In genomic region chr16:4768549-4769305, GRCh38 we compare ENCODE assay signal across 8 cellular contexts. TPM values are rescaled to one million over a fixed set of nuclear protein-coding genes. Genes with fewer than 3 reads are reported as not detected.
A peak's percentile ranks its signal among the peaks of the same experiment; 100 is the strongest.
DNase-seq lines count a peak whose midpoint lies in the region; ATAC-seq and TF ChIP-seq lines count a peak whose summit lies in the region.

No MANE protein-coding gene starts in this region.

- H3K36me3 ChIP-seq in BJ (ENCODE audit: control insufficient read depth, insufficient read depth, low read length) (peaks cover 7% of the 10 kb centered on the region), duodenal mucosa (ENCODE audit: control insufficient read depth in 1 of 2, insufficient read depth in 2 of 2, low read length in 2 of 2) (peaks cover 0 to 12% of the 10 kb centered on the region in 2 donors), right lobe of liver (peaks cover 0 to 6% (median 0%) of the 10 kb centered on the region in 4 donors)

- peak overlapping the region; percentile 93 for H3K27ac Mint-ChIP-seq in activated CD4-positive, alpha-beta memory T cell treated with anti-CD3 and anti-CD28 coated beads for 36 hours

- H3K9me3 ChIP-seq in duodenal mucosa (ENCODE audit: control insufficient read depth in 1 of 2, low read length in 2 of 2) (no peaks in the 10 kb centered on the region), right lobe of liver (no peaks in the 10 kb centered on the region)

- WGBS in right lobe of liver (ENCODE audit: insufficient coverage, low coverage, low lambda C conversion rate, missing lambda C conversion rate): 3% methylated on average over 32 of the region's 48 CpGs

- H3K9ac ChIP-seq in duodenal mucosa (ENCODE audit: low read depth in 1 of 2, low read length in 2 of 2): peak overlapping the region; percentile 71 to 91

- H3K4me3 Mint-ChIP-seq in activated CD4-positive, alpha-beta memory T cell treated with anti-CD3 and anti-CD28 coated beads for 36 hours: peak overlapping the region; percentile 90

- TF ChIP-seq POLR2A in right lobe of liver (IDR thresholded peaks at IDR 0.05): peak; percentile 76

- ATAC-seq in HG03457 (IDR thresholded peaks at IDR 0.05; ENCODE audit: unreplicated experiment) (peak; percentile 59), right lobe of liver (peak; percentile 91 to 93 (median 91))

- peak; percentile 77 for DNase-seq in BJ (ENCODE audit: low read depth)
- DNase-seq in GM19238 (ENCODE audit: insufficient read length, low spot score): peak; percentile 88
- DNase-seq in NCI-H69 (lab: John Stamatoyannopoulos, UW): peak; percentile 99
- peak; percentile 94 for DNase-seq in activated CD4-positive, alpha-beta memory T cell treated with anti-CD3 and anti-CD28 coated beads for 36 hours
- peak; percentile 95 to 99 (median 98) for DNase-seq in right lobe of liver
- DNase-seq in stimulated activated CD4-positive, alpha-beta T cell treated with anti-CD3 and anti-CD28 coated beads, Interleukin-4, amount 100 ng/mL, for 1 hour: peak; percentile 87

- intact Hi-C loops in activated CD4-positive, alpha-beta memory T cell treated with anti-CD3 and anti-CD28 coated beads for 36 hours (cut with micrococcal nuclease): loop anchor here (1.0 to 5.0 kb wide), 5 partner anchors 34 to 417 kb away; partner anchors contain the start of genes ANKS3, DNAAF8, EEF2KMT and GLYR1
- intact Hi-C loops in right lobe of liver (cut with DNase I): no loop called here

- no peaks in the 10 kb centered on the region for H3K36me3 Mint-ChIP-seq in activated CD4-positive, alpha-beta memory T cell treated with anti-CD3 and anti-CD28 coated beads for 36 hours

- peaks cover 20 to 33% of the 10 kb centered on the region in 2 donors for H3K4me1 ChIP-seq in duodenal mucosa (ENCODE audit: control insufficient read depth in 1 of 2, insufficient read depth in 2 of 2, low read length in 2 of 2)
- peaks cover 0 to 18% (median 4%) of the 10 kb centered on the region in 4 donors for H3K4me1 ChIP-seq in right lobe of liver

- H3K9me3 Mint-ChIP-seq in activated CD4-positive, alpha-beta memory T cell treated with anti-CD3 and anti-CD28 coated beads for 36 hours: no peaks in the 10 kb centered on the region

- H3K27ac ChIP-seq in duodenal mucosa (ENCODE audit: low read depth, low read length) (peak overlapping the region; percentile 85), right lobe of liver (peak overlapping the region; percentile 42 to 79 (median 77))

- CTCF ChIA-PET in BJ (lab: Yijun Ruan, JAX): interaction anchor here (1.0 kb wide), 1 partner anchor 188 kb away, joined by 4 read pairs; no protein-coding TSS in a partner anchor
- CTCF ChIA-PET in activated CD4-positive, alpha-beta memory T cell treated with anti-CD3 and anti-CD28 coated beads for 36 hours (lab: Charles Lee): interaction anchor here (1.0 to 2.7 kb wide), 3 partner anchors 34 to 187 kb away, joined by 3 to 10 read pairs (median 4); partner anchors contain the start of genes ANKS3, DNAAF8 and MGRN1

- peaks cover 35% of the 10 kb centered on the region for H3K4me1 Mint-ChIP-seq in activated CD4-positive, alpha-beta memory T cell treated with anti-CD3 and anti-CD28 coated beads for 36 hours (ENCODE audit: low read depth)

- no peaks in the 10 kb centered on the region for H3K27me3 ChIP-seq in BJ (ENCODE audit: control insufficient read depth, insufficient read depth, low read length)
- H3K27me3 ChIP-seq in duodenal mucosa (ENCODE audit: control insufficient read depth in 1 of 2, insufficient read depth in 2 of 2, low read length in 2 of 2): no peaks in the 10 kb centered on the region
- no peaks in the 10 kb centered on the region for H3K27me3 ChIP-seq in right lobe of liver

- no peaks in the 10 kb centered on the region for H3K27me3 Mint-ChIP-seq in activated CD4-positive, alpha-beta memory T cell treated with anti-CD3 and anti-CD28 coated beads for 36 hours

- TF ChIP-seq CTCF in BJ (IDR thresholded peaks at IDR 0.05; ENCODE audit: insufficient read depth, low read depth, low read length) (no peak), right lobe of liver (IDR thresholded peaks at IDR 0.05) (no peak)

- POLR2A ChIA-PET in BJ (lab: Charles Lee): interaction anchor here (0.6 kb wide), 1 partner anchor 79 kb away, joined by 3 read pairs; no protein-coding TSS in a partner anchor
- POLR2A ChIA-PET in activated CD4-positive, alpha-beta memory T cell treated with anti-CD3 and anti-CD28 coated beads for 36 hours (lab: Charles Lee): interaction anchor here (0.7 to 1.8 kb wide), 4 partner anchors 34 to 265 kb away, joined by 3 to 9 read pairs (median 4); partner anchors contain the start of genes ANKS3, DNAAF8, NAGPA and ROGDI

- peak overlapping the region; percentile 47 for H3K4me3 ChIP-seq in BJ (ENCODE audit: low read depth, low read length)
- H3K4me3 ChIP-seq in duodenal mucosa (ENCODE audit: low read depth in 1 of 2, low read length in 2 of 2): peak overlapping the region; percentile 88 to 95
- H3K4me3 ChIP-seq in right lobe of liver: peak overlapping the region; percentile 97 to 99 (median 98)

RNA-seq across cellular contexts. Expression of gene ZNF500, which starts 1.8 kb away (rescaled TPM):
- polyA plus RNA-seq in BJ (2011; rRNA removed): 4.9 and 6.5 TPM in 2 replicates
- 6.9 and 7.1 TPM in 2 replicates for polyA minus RNA-seq in BJ (2011; rRNA and poly(A)+ RNA removed)
- total RNA-seq in activated CD4-positive, alpha-beta memory T cell treated with anti-CD3 and anti-CD28 coated beads for 36 hours: 10 to 100 TPM; 11.3 to 11.4 TPM
- 1 to 10 TPM; 4.5 to 6.6 (median 5.8) TPM for total RNA-seq in right lobe of liver

RNA-seq across cellular contexts. Expression of gene SEPTIN12, which starts 19.4 kb away (rescaled TPM):
- not detected in 2 replicates for polyA plus RNA-seq in BJ (2011; rRNA removed)
- polyA minus RNA-seq in BJ (2011; rRNA and poly(A)+ RNA removed): not detected in 2 replicates
- not detected for total RNA-seq in activated CD4-positive, alpha-beta memory T cell treated with anti-CD3 and anti-CD28 coated beads for 36 hours
- total RNA-seq in right lobe of liver: not detected

RNA-seq across cellular contexts. Expression of gene SMIM22, which starts 26.4 kb away (rescaled TPM):
- not detected in 2 replicates for polyA plus RNA-seq in BJ (2011; rRNA removed)
- not detected in 2 replicates for polyA minus RNA-seq in BJ (2011; rRNA and poly(A)+ RNA removed)
- not detected for total RNA-seq in activated CD4-positive, alpha-beta memory T cell treated with anti-CD3 and anti-CD28 coated beads for 36 hours
- total RNA-seq in right lobe of liver: under 1 TPM in 2 of 6 experiments, not detected in 4; 0.44 to 0.95 TPM

RNA-seq across cellular contexts. Expression of gene ROGDI, which starts 33.7 kb away (rescaled TPM):
- polyA plus RNA-seq in BJ (2011; rRNA removed): 15.8 and 31.9 TPM in 2 replicates
- 6.8 and 15.8 TPM in 2 replicates for polyA minus RNA-seq in BJ (2011; rRNA and poly(A)+ RNA removed)
- 1 to 10 TPM; 6.2 to 6.3 TPM for total RNA-seq in activated CD4-positive, alpha-beta memory T cell treated with anti-CD3 and anti-CD28 coated beads for 36 hours
- 10 to 100 TPM in 5 of 6 experiments, 1 to 10 TPM in 1; 8.3 to 24.2 (median 14.0) TPM for total RNA-seq in right lobe of liver

RNA-seq across cellular contexts. Expression of gene DNAAF8, which starts 34.4 kb away (rescaled TPM):
- polyA plus RNA-seq in BJ (2011; rRNA removed): 1.9 and 2.2 TPM in 2 replicates
- 2.0 and 3.5 TPM in 2 replicates for polyA minus RNA-seq in BJ (2011; rRNA and poly(A)+ RNA removed)
- total RNA-seq in activated CD4-positive, alpha-beta memory T cell treated with anti-CD3 and anti-CD28 coated beads for 36 hours: under 1 TPM in 1 of 2 experiments, not detected in 1; 0.31 TPM
- total RNA-seq in right lobe of liver: under 1 TPM in 5 of 6 experiments, not detected in 1; 0.12 to 0.92 (median 0.42) TPM

Comparison
In these comparisons a context has a peak if more than half of its experiments do, and no peak if none do; other contexts are left out.
1. Peak in every context shown above with its lines: DNase-seq, ATAC-seq, H3K4me3 ChIP-seq and H3K27ac ChIP-seq.
2. H3K4me3 ChIP-seq: peak in every context shown above with its lines; median percentile 98 in right lobe of liver; 92 in duodenal mucosa; 47 in BJ.